Comparison of ENCODE assay signal across 8 cellular contexts in genomic region chr1:193104496-193104905, GRCh38. TPM values are rescaled to one million over a fixed set of nuclear protein-coding genes. Genes with fewer than 3 reads are reported as not detected.
A peak's percentile ranks its signal among the peaks of the same experiment; 100 is the strongest.
DNase-seq lines count a peak whose midpoint lies in the region; ATAC-seq and TF ChIP-seq lines count a peak whose summit lies in the region.

No MANE protein-coding gene starts in this region.

- no peaks in the 10 kb centered on the region for H3K27me3 Mint-ChIP-seq in activated naive CD8-positive, alpha-beta T cell treated with anti-CD3 and anti-CD28 coated beads for 36 hours

- TF ChIP-seq CTCF in neutrophil (IDR thresholded peaks at IDR 0.05) = no peak

- peak overlapping the region; percentile 89 for H3K27ac ChIP-seq in neutrophil

- intact Hi-C loops in Right ventricle myocardium inferior (cut with DNase I) = loop anchor here (2.0 kb wide), 2 partner anchors 18 to 46 kb away; partner anchors contain the start of genes RO60 and UCHL5

- no peaks in the 10 kb centered on the region for H3K27me3 ChIP-seq in neutrophil

- no peaks in the 10 kb centered on the region for H3K9me3 Mint-ChIP-seq in activated naive CD8-positive, alpha-beta T cell treated with anti-CD3 and anti-CD28 coated beads for 36 hours

- H3K36me3 ChIP-seq in neutrophil = peaks cover 9% of the 10 kb centered on the region

- peaks cover 29 to 31% of the 10 kb centered on the region in 2 experiments for H3K4me1 ChIP-seq in neutrophil (ENCODE audit: control insufficient read depth in 1 of 2, insufficient read depth in 1 of 2, low read depth in 1 of 2, low read length in 1 of 2)

- H3K36me3 Mint-ChIP-seq in activated naive CD8-positive, alpha-beta T cell treated with anti-CD3 and anti-CD28 coated beads for 36 hours = peaks cover 8% of the 10 kb centered on the region

- DNase-seq in C1 segment of cervical spinal cord (lab: John Stamatoyannopoulos, UW) (peak in 11 of 14 donors; percentile 21 to 73 (median 49)), NCI-H69 (lab: John Stamatoyannopoulos, UW) (peak; percentile 86), Right ventricle myocardium inferior (ENCODE audit: missing footprints) (peak; percentile 79), DMS114 treated with DMSO at 0.1 percent for 48 hours (lab: John Stamatoyannopoulos, UW; ENCODE audit: unreplicated experiment) (no peak)
- DNase-seq in activated naive CD8-positive, alpha-beta T cell treated with anti-CD3 and anti-CD28 coated beads for 36 hours = peak; percentile 36

- peak overlapping the region; percentile 74 to 84 for H3K4me3 ChIP-seq in neutrophil (ENCODE audit: low read depth in 1 of 2, low read length in 1 of 2)

- no peaks in the 10 kb centered on the region for H3K9me3 ChIP-seq in neutrophil

- H3K4me3 Mint-ChIP-seq in activated naive CD8-positive, alpha-beta T cell treated with anti-CD3 and anti-CD28 coated beads for 36 hours = peak overlapping the region; percentile 89

- ATAC-seq in GM18511 (IDR thresholded peaks at IDR 0.05; ENCODE audit: unreplicated experiment) = peak; percentile 47
- ATAC-seq in HG02973 (IDR thresholded peaks at IDR 0.05; ENCODE audit: unreplicated experiment) = peak; percentile 38
- peak; percentile 58 for ATAC-seq in Right ventricle myocardium inferior

- H3K27ac Mint-ChIP-seq in activated naive CD8-positive, alpha-beta T cell treated with anti-CD3 and anti-CD28 coated beads for 36 hours = peak overlapping the region; percentile 69

- peaks cover 23% of the 10 kb centered on the region for H3K4me1 Mint-ChIP-seq in activated naive CD8-positive, alpha-beta T cell treated with anti-CD3 and anti-CD28 coated beads for 36 hours

RNA-seq across cellular contexts. Expression of gene GLRX2, which starts 0.7 kb away (rescaled TPM):
- 10 to 100 TPM; 36.7 to 40.4 TPM for total RNA-seq in activated naive CD8-positive, alpha-beta T cell treated with anti-CD3 and anti-CD28 coated beads for 36 hours
- total RNA-seq in Right ventricle myocardium inferior = 45.3 TPM

RNA-seq across cellular contexts. Expression of gene CDC73, which starts 17.3 kb away (rescaled TPM):
- total RNA-seq in activated naive CD8-positive, alpha-beta T cell treated with anti-CD3 and anti-CD28 coated beads for 36 hours = 10 to 100 TPM; 46.3 to 47.0 TPM
- total RNA-seq in Right ventricle myocardium inferior = 48.6 TPM

RNA-seq across cellular contexts. Expression of gene RO60, which starts 45.1 kb away (rescaled TPM):
- 10 to 100 TPM; 58.2 to 62.0 TPM for total RNA-seq in activated naive CD8-positive, alpha-beta T cell treated with anti-CD3 and anti-CD28 coated beads for 36 hours
- total RNA-seq in Right ventricle myocardium inferior = 42.8 TPM

RNA-seq across cellular contexts. Expression of gene UCHL5, which starts 45.3 kb away (rescaled TPM):
- total RNA-seq in activated naive CD8-positive, alpha-beta T cell treated with anti-CD3 and anti-CD28 coated beads for 36 hours = 100 to 1,000 TPM; 118 to 129 TPM
- total RNA-seq in Right ventricle myocardium inferior = 42.9 TPM
